In the genomic region with DNA sequence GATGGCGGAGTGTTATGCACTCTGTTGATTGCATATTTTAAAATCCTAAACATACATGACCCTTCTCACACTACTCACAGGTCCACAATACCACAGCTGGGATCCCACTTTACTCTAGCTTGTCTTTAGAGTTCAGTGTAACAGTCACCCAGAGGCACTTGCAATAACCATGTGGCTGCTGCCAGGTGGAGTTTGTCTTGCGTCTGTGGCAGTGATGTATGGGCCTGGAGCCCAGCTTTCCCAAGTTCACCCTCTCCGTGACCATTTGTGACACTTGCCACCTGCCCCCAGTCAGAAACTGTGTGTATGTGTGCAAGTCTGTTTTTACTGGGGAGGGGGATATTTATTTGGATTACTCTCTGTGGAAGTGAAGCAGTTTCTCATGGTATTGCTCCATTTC, we compare ENCODE assay signal across 14 cellular contexts.
"Had no signal": no experiment of that assay in that cellular context is flagged by ENCODE, and none has a peak within 500 bp of the region (broad histone marks: within the 10 kb centered on the region; RNA-seq: fewer than 3 reads in every experiment).

No MANE protein-coding gene starts in this region.

- ATAC-seq: T-cell had no signal

- H3K9me3 ChIP-seq: SK-N-SH had no signal

- DNase-seq: KBM-7, MV-4-11, NCI-H1048, NCI-H1436, NCI-H187, NCI-H2029, NCI-H2227 treated with DMSO at 0.1 percent for 48 hours, NCI-H524, NCI-H526 treated with DMSO at 0.1 percent for 48 hours, NCI-H774, RPMI8226, SK-N-SH, SW 1271, T-cell had no signal
